1 cellular context compared by ENCODE assay signal in genomic region chr9:136471802-136472487, GRCh38.
TF ChIP-seq lines count a peak whose summit lies in the region.

No MANE protein-coding gene starts in this region.

TF ChIP-seq in HEK293, 187 proteins besides CTCF, POLR2A, EP300 and RAD21:
- no peak for TF ChIP-seq REST (tag by site-specific recombination; IDR thresholded peaks at IDR 0.05)
- peak; percentile 38; the same call in 1 of the 2 replicates for TF ChIP-seq ZNF335 (tag by site-specific recombination; conservative IDR thresholded peaks at IDR 0.05)
